In the genomic region with DNA sequence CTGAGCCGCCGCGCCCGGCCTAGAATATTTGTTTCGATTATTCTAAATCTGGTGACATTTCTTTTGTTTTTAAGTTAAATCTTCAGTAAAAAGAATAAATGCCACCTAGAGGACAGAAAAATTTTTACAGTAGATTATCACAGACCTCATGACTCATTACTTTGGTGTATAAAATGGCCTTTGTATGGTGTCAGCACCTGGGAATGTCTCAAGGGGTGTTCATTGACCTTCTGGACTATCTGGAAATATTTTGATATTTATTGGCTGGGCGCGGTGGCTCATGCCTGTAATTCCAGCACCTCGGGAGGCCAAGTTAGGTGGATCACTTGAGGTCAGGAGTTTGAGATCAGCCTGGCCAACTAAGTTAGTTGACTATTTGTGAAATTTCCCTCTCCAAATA, we compare ENCODE assay signal across 9 cellular contexts. TPM values are rescaled to one million over a fixed set of nuclear protein-coding genes. Genes with fewer than 3 reads are reported as not detected.
DNase-seq lines count a peak whose midpoint lies in the region; ATAC-seq, FAIRE-seq and TF ChIP-seq lines count a peak whose summit lies in the region.
"Had no signal": no experiment of that assay in that cellular context is flagged by ENCODE, and none has a peak within 500 bp of the region (broad histone marks: within the 10 kb centered on the region; RNA-seq: fewer than 3 reads in every experiment).

No MANE protein-coding gene starts in this region.

- H3K4ac ChIP-seq in H1 (replicated peaks; ENCODE audit: insufficient read length, low read depth, low read length), result no peak overlapping the region

- H2BK120ac ChIP-seq in H1 (replicated peaks; ENCODE audit: low read depth, low read length), result no peak overlapping the region

- no peak for ATAC-seq in HG03159 (IDR thresholded peaks at IDR 0.05; ENCODE audit: unreplicated experiment)
- ATAC-seq in HG03139 (IDR thresholded peaks at IDR 0.05; ENCODE audit: unreplicated experiment), result no peak

- H2BK20ac ChIP-seq in H1 (ENCODE audit: low read length), result no peak overlapping the region

- no peak overlapping the region for H2BK15ac ChIP-seq in H1 (ENCODE audit: low read length)

- H2BK5ac ChIP-seq in H1 (ENCODE audit: low read depth, low read length), result no peak overlapping the region

- H3K4me2 ChIP-seq in H1 (ENCODE audit: insufficient read depth in 1 of 2, low read depth in 2 of 2, low read length in 2 of 2) (no peak overlapping the region), osteoblast (ENCODE audit: insufficient read depth, low read length) (no peak overlapping the region)

- no peak overlapping the region for H3K9ac ChIP-seq in H1 (replicated peaks in 1 of 4; ENCODE audit: extremely low read depth in 1 of 4, low read depth in 3 of 4, low read length in 3 of 4)

- H3K79me1 ChIP-seq in H1 (ENCODE audit: low read depth, low read length), result no peaks in the 10 kb centered on the region

- H3K27ac ChIP-seq in cardiac muscle cell (peak overlapping the region; percentile 75), right atrium auricular region (no peak overlapping the region), H1 (ENCODE audit: low read depth, low read length) (no peak overlapping the region), osteoblast (ENCODE audit: low read depth, low read length) (peak overlapping the region; percentile 70)
- H3K27ac ChIP-seq: heart left ventricle had no signal

- POLR2A ChIA-PET in H1 (lab: Charles Lee; ENCODE audit: partially characterized antibody), result no interaction called here

- DNase-seq in cardiac muscle cell (ENCODE audit: low read depth in 1 of 2, low spot score in 1 of 2), result peak; percentile 0 to 68
- no peak for DNase-seq in right atrium auricular region (ENCODE audit: low spot score)
- peak; percentile 17 for DNase-seq in NCI-H446 treated with DMSO at 0.1 percent for 48 hours (lab: John Stamatoyannopoulos, UW)
- no peak for DNase-seq in H1 (ENCODE audit: low read depth in 1 of 2, low spot score in 2 of 2)
- DNase-seq in osteoblast (ENCODE audit: insufficient read length, low spot score, missing footprints), result peak; percentile 84
- DNase-seq in ecto neural progenitor cell (ENCODE audit: low spot score), result no peak
- DNase-seq: heart left ventricle had no signal

- H3K18ac ChIP-seq in H1 (ENCODE audit: extremely low read depth, low read length), result no peak overlapping the region

- H3K9me3 ChIP-seq in cardiac muscle cell (ENCODE audit: low read depth), result no peaks in the 10 kb centered on the region
- no peaks in the 10 kb centered on the region for H3K9me3 ChIP-seq in right atrium auricular region
- no peaks in the 10 kb centered on the region for H3K9me3 ChIP-seq in H1 (ENCODE audit: insufficient read depth in 2 of 2, low read depth in 1 of 2, low read length in 1 of 2)
- no peaks in the 10 kb centered on the region for H3K9me3 ChIP-seq in osteoblast (ENCODE audit: low read depth, low read length)
- H3K9me3 ChIP-seq: heart left ventricle had no signal

- H2AK5ac ChIP-seq in H1 (ENCODE audit: low read depth, low read length), result no peak overlapping the region

- peak; percentile 33 for TF ChIP-seq CTCF in cardiac muscle cell (IDR thresholded peaks at IDR 0.05; ENCODE audit: low read depth, low read length)
- peak in 1 of 2 donors; percentile 17 for TF ChIP-seq CTCF in right atrium auricular region (IDR thresholded peaks at IDR 0.05)
- TF ChIP-seq CTCF in H1 (IDR thresholded peaks at IDR 0.05; ENCODE audit: control extremely low read depth in 1 of 3, insufficient read depth in 1 of 3, low read depth in 1 of 3, low read length in 3 of 3), result no peak
- peak; percentile 44 for TF ChIP-seq CTCF in osteoblast (IDR thresholded peaks at IDR 0.05; ENCODE audit: extremely low read depth, low read depth, low read length)

- H3K27me3 ChIP-seq in cardiac muscle cell (no peaks in the 10 kb centered on the region), right atrium auricular region (no peaks in the 10 kb centered on the region), H1 (replicated peaks in 1 of 4; ENCODE audit: control insufficient read depth in 3 of 4, extremely low read depth in 1 of 4, insufficient read depth in 3 of 4, low read length in 3 of 4) (no peaks in the 10 kb centered on the region), osteoblast (ENCODE audit: insufficient read depth, low read length) (no peaks in the 10 kb centered on the region)
- H3K27me3 ChIP-seq: heart left ventricle had no signal

- no peak overlapping the region for H3K23ac ChIP-seq in H1 (ENCODE audit: insufficient read length)

- no peaks in the 10 kb centered on the region for H3K79me2 ChIP-seq in H1 (ENCODE audit: control insufficient read depth in 1 of 2, insufficient read depth in 2 of 2, low read length in 2 of 2)
- H3K79me2 ChIP-seq in osteoblast (ENCODE audit: insufficient read depth, low read length), result no peaks in the 10 kb centered on the region

- no peak overlapping the region for H4K5ac ChIP-seq in H1 (ENCODE audit: insufficient read length, low read depth, low read length)

- no peak overlapping the region for H3K4me3 ChIP-seq in cardiac muscle cell
- no peak overlapping the region for H3K4me3 ChIP-seq in right atrium auricular region
- no peak overlapping the region for H3K4me3 ChIP-seq in H1 (ENCODE audit: extremely low read depth in 1 of 4, insufficient read depth in 2 of 4, low read depth in 3 of 4, low read length in 4 of 4)
- no peak overlapping the region for H3K4me3 ChIP-seq in osteoblast (ENCODE audit: insufficient read depth, low read length)
- H3K4me3 ChIP-seq: heart left ventricle had no signal

- H2AFZ ChIP-seq in H1 (ENCODE audit: low read length) (no peak overlapping the region), osteoblast (ENCODE audit: low read length) (no peak overlapping the region)

- H2BK12ac ChIP-seq in H1 (ENCODE audit: low read depth, low read length), result no peak overlapping the region

- TF ChIP-seq EP300 in H1 (IDR thresholded peaks at IDR 0.05; ENCODE audit: borderline replicate concordance in 1 of 2, low read depth in 2 of 2, low read length in 2 of 2), result no peak

- no peak overlapping the region for H3K14ac ChIP-seq in H1 (ENCODE audit: insufficient read length)

- no peak overlapping the region for H4K8ac ChIP-seq in H1 (ENCODE audit: extremely low read depth, insufficient read depth, low read length)

- no peak for TF ChIP-seq POLR2A in H1 (IDR thresholded peaks at IDR 0.05; ENCODE audit: control extremely low read depth in 1 of 2, low read depth in 2 of 2, low read length in 2 of 2)

- H4K91ac ChIP-seq in H1 (replicated peaks; ENCODE audit: insufficient read length, low read length), result no peak overlapping the region

- no peak for TF ChIP-seq RAD21 in H1 (IDR thresholded peaks at IDR 0.05 in 1 of 2, conservative IDR thresholded peaks at IDR 0.05 in 1 of 2; ENCODE audit: low read depth in 2 of 2, low read length in 2 of 2)

- H3K23me2 ChIP-seq in H1 (ENCODE audit: low read depth, low read length), result no peaks in the 10 kb centered on the region

- peaks cover 13% of the 10 kb centered on the region for H3K36me3 ChIP-seq in cardiac muscle cell
- peaks cover 19% of the 10 kb centered on the region for H3K36me3 ChIP-seq in right atrium auricular region
- peaks cover 0 to 3% (median 0%) of the 10 kb centered on the region in 4 experiments; a peak in 1 of 8 replicates for H3K36me3 ChIP-seq in H1 (ENCODE audit: control insufficient read depth in 2 of 4, insufficient read depth in 4 of 4, low read length in 3 of 4)
- H3K36me3 ChIP-seq in osteoblast (ENCODE audit: insufficient read depth, low read length), result peaks cover 2% of the 10 kb centered on the region

- CTCF ChIA-PET in H1 (lab: Charles Lee; ENCODE audit: partially characterized antibody), result interaction anchor here (0.9 to 1.6 kb wide), 5 partner anchors 8 to 97 kb away, joined by 3 to 4 read pairs (median 3); no protein-coding TSS in a partner anchor

- no peaks in the 10 kb centered on the region for H3K4me1 ChIP-seq in cardiac muscle cell (ENCODE audit: low read depth)
- no peaks in the 10 kb centered on the region for H3K4me1 ChIP-seq in right atrium auricular region
- no peaks in the 10 kb centered on the region for H3K4me1 ChIP-seq in H1 (replicated peaks in 1 of 4; ENCODE audit: control insufficient read depth in 3 of 4, insufficient read depth in 4 of 4, low read length in 3 of 4)
- peaks cover 8% of the 10 kb centered on the region for H3K4me1 ChIP-seq in osteoblast (ENCODE audit: insufficient read depth, low read length)

- WGBS in H1 (ENCODE audit: extremely low coverage in 1 of 2, insufficient coverage in 1 of 2, insufficient read length in 1 of 2, insufficient replicate concordance in 2 of 2, low coverage in 1 of 2, low lambda C conversion rate in 2 of 2, missing lambda C conversion rate in 1 of 2), 2 experiments, result 85% methylated on average over 8 of the region's 8 CpGs; no CpG with 5 or more reads in 1 of the 2 experiments

- no peak overlapping the region for H3K56ac ChIP-seq in H1 (replicated peaks; ENCODE audit: insufficient read length, low read depth, low read length)

- H4K20me1 ChIP-seq in H1 (replicated peaks in 1 of 2; ENCODE audit: control insufficient read depth in 1 of 2, insufficient read depth in 2 of 2, low read length in 2 of 2), result no peaks in the 10 kb centered on the region
- no peaks in the 10 kb centered on the region for H4K20me1 ChIP-seq in osteoblast (ENCODE audit: insufficient read depth, low read length)

- peak; percentile 36 for FAIRE-seq in H1 (lab: Jason Lieb, UNC)

TF ChIP-seq in H1, 55 proteins besides CTCF, POLR2A, EP300 and RAD21 (continues in another document):
- no peak for TF ChIP-seq CBX8 (IDR thresholded peaks at IDR 0.05; ENCODE audit: borderline replicate concordance, low read depth, low read length)
- TF ChIP-seq ASH2L (IDR thresholded peaks at IDR 0.05; ENCODE audit: low read length), result no peak
- no peak for TF ChIP-seq CEBPB (IDR thresholded peaks at IDR 0.05; ENCODE audit: low read depth, low read length)
- no peak for TF ChIP-seq CBX5 (IDR thresholded peaks at IDR 0.05; ENCODE audit: low read depth, low read length)
- no peak for TF ChIP-seq JUN (IDR thresholded peaks at IDR 0.05; ENCODE audit: low read depth, low read length)
- no peak for TF ChIP-seq KDM4A (IDR thresholded peaks at IDR 0.05; ENCODE audit: low read depth, low read length, severe bottlenecking)

RNA-seq across cellular contexts. Expression of a gene that starts 30.3 kb away (rescaled TPM):
- total RNA-seq in cardiac muscle cell (12.6 and 13.3 TPM in 2 replicates), right atrium auricular region (10 to 100 TPM; 12.0 to 16.2 TPM), osteoblast (28.6 and 31.5 TPM in 2 replicates)
- polyA plus RNA-seq in cardiac muscle cell (11.8 and 19.0 TPM in 2 replicates), H1 (2011; rRNA removed) (10.9 and 16.5 TPM in 2 replicates)
- 27.4 and 27.9 TPM in 2 replicates for total RNA-seq in H1 (2021; fragmentation: NEBNext Ultra II Directional; extraction: Animal tissue kit (Norgen Biotek cat#: 25700))
- polyA plus RNA-seq in H1 (2011; cell fraction: cytosol; rRNA removed), result 18.1 TPM
- polyA plus RNA-seq in H1 (2011; cell fraction: nucleus; rRNA removed), result 6.2 TPM
- 9.0 to 12.9 TPM (median 10.5 TPM) in 4 replicates for polyA plus RNA-seq in H1 (2012, experiment 1 of 2)
- polyA plus RNA-seq in H1 (2012, experiment 2 of 2), result 1.2 TPM
- polyA plus RNA-seq in H1 (2013, experiment 1 of 2), result 23.2 TPM
- polyA plus RNA-seq in H1 (2013, experiment 2 of 2), result 29.1 TPM
- 29.9 and 40.0 TPM in 2 replicates for polyA minus RNA-seq in H1 (2011; rRNA and poly(A)+ RNA removed)
- polyA minus RNA-seq in H1 (2011; cell fraction: cytosol; rRNA and poly(A)+ RNA removed), result 16.7 TPM
- polyA minus RNA-seq in H1 (2011; cell fraction: nucleus; rRNA and poly(A)+ RNA removed), result 18.6 TPM

Comparison
In these comparisons a context has a peak if more than half of its experiments do, and no peak if none do; other contexts are left out.
1. DNase-seq: peak in cardiac muscle cell (2 of 2), NCI-H446 treated with DMSO at 0.1 percent for 48 hours (single experiment) and osteoblast (single experiment); none in right atrium auricular region (single experiment), H1 (0 of 2) and ecto neural progenitor cell (single experiment).
2. H3K27ac ChIP-seq: peak in cardiac muscle cell (single experiment) and osteoblast (single experiment); none in right atrium auricular region (0 of 2) and H1 (single experiment).
3. CTCF ChIP-seq: peak in cardiac muscle cell (single experiment) and osteoblast (single experiment); none in H1 (0 of 3).